Comparison of ENCODE assay signal across 27 cellular contexts in genomic region chr20:49260218-49260617, GRCh38. TPM values are rescaled to one million over a fixed set of nuclear protein-coding genes. Genes with fewer than 3 reads are reported as not detected.
DNase-seq lines count a peak whose midpoint lies in the region; ATAC-seq lines count a peak whose summit lies in the region.
"Had no signal": no experiment of that assay in that cellular context is flagged by ENCODE, and none has a peak within 500 bp of the region (broad histone marks: within the 10 kb centered on the region; RNA-seq: fewer than 3 reads in every experiment).

No MANE protein-coding gene starts in this region.

- H3K27ac Mint-ChIP-seq in activated CD4-positive, alpha-beta T cell treated with anti-CD3 and anti-CD28 coated beads, Interleukin-2, amount 10 ng/mL, durations not matched to agents 24 days and 14 days, result peak overlapping the region; percentile 60
- H3K27ac Mint-ChIP-seq in activated naive CD4-positive, alpha-beta T cell treated with anti-CD3 and anti-CD28 coated beads, Interleukin-2, amount 50 U/mL, for 72 hours, result peak overlapping the region; percentile 21 to 88
- H3K27ac Mint-ChIP-seq in activated T-helper 17 cell treated with anti-CD3 and anti-CD28 coated beads, Interleukin-2, amount 50 U/mL, for 72 hours, result peak overlapping the region; percentile 87
- H3K27ac Mint-ChIP-seq in central memory CD8-positive, alpha-beta T cell (ENCODE audit: low read depth), result peak overlapping the region; percentile 8
- H3K27ac Mint-ChIP-seq: CD14-positive monocyte had no signal

- DNase-seq in activated CD4-positive, alpha-beta T cell treated with anti-CD3 and anti-CD28 coated beads, Interleukin-2, amount 10 ng/mL, durations not matched to agents 24 days and 14 days, result no peak
- no peak for DNase-seq in activated CD4-positive, alpha-beta T cell treated with anti-CD3 and anti-CD28 coated beads, Interleukin-2, amount 50 U/mL, for 4 hours
- no peak for DNase-seq in activated naive CD4-positive, alpha-beta T cell treated with anti-CD3 and anti-CD28 coated beads, Interleukin-2, amount 50 U/mL, for 72 hours (ENCODE audit: low spot score in 2 of 2)
- DNase-seq in activated naive CD4-positive, alpha-beta T cell treated with Interleukin-2 at 50 U/mL for 16 hours, result no peak
- DNase-seq in central memory CD8-positive, alpha-beta T cell (ENCODE audit: low spot score in 2 of 2), result no peak
- no peak for DNase-seq in sciatic nerve (ENCODE audit: low spot score)
- no peak for DNase-seq in NCI-H2196 (lab: John Stamatoyannopoulos, UW; ENCODE audit: unreplicated experiment)
- DNase-seq: 8988T; ACHN; BE2C; DMS153; DND-41; IMR-90; KG1; MG63; NCI-H1105 treated with DMSO at 0.1 percent for 48 hours; NCI-H146; NCI-H1930; NCI-H2107; NCI-H446; NCI-H524 treated with DMSO at 0.1 percent for 48 hours; NCI-H82; NK-92 treated with Interleukin-12 subunit alpha and Interleukin-12 subunit beta, amount 100 ng/mL, for 24 hours; PC-9 had no signal

- intact Hi-C loops in activated CD4-positive, alpha-beta T cell treated with anti-CD3 and anti-CD28 coated beads, Interleukin-2, amount 10 ng/mL, durations not matched to agents 24 days and 14 days (cut with micrococcal nuclease), result no loop called here
- intact Hi-C loops in sciatic nerve (cut with DNase I), result no loop called here

- peaks cover 82% of the 10 kb centered on the region for H3K36me3 Mint-ChIP-seq in activated CD4-positive, alpha-beta T cell treated with anti-CD3 and anti-CD28 coated beads, Interleukin-2, amount 10 ng/mL, durations not matched to agents 24 days and 14 days (ENCODE audit: low read depth)
- H3K36me3 Mint-ChIP-seq in activated naive CD4-positive, alpha-beta T cell treated with anti-CD3 and anti-CD28 coated beads, Interleukin-2, amount 50 U/mL, for 72 hours, result peaks cover 26 to 61% of the 10 kb centered on the region in 2 donors
- H3K36me3 Mint-ChIP-seq in activated T-helper 17 cell treated with anti-CD3 and anti-CD28 coated beads, Interleukin-2, amount 50 U/mL, for 72 hours (ENCODE audit: low read depth), result peaks cover 100% of the 10 kb centered on the region
- H3K36me3 Mint-ChIP-seq in central memory CD8-positive, alpha-beta T cell (ENCODE audit: insufficient read depth), result peaks cover 95% of the 10 kb centered on the region

- peaks cover 12% of the 10 kb centered on the region for H3K4me1 Mint-ChIP-seq in activated CD4-positive, alpha-beta T cell treated with anti-CD3 and anti-CD28 coated beads, Interleukin-2, amount 10 ng/mL, durations not matched to agents 24 days and 14 days
- peaks cover 12% of the 10 kb centered on the region for H3K4me1 Mint-ChIP-seq in activated T-helper 17 cell treated with anti-CD3 and anti-CD28 coated beads, Interleukin-2, amount 50 U/mL, for 72 hours
- no peaks in the 10 kb centered on the region for H3K4me1 Mint-ChIP-seq in central memory CD8-positive, alpha-beta T cell
- H3K4me1 Mint-ChIP-seq: CD14-positive monocyte had no signal

- H3K4me3 Mint-ChIP-seq in activated CD4-positive, alpha-beta T cell treated with anti-CD3 and anti-CD28 coated beads, Interleukin-2, amount 10 ng/mL, durations not matched to agents 24 days and 14 days, result no peak overlapping the region
- peak overlapping the region; percentile 38 for H3K4me3 Mint-ChIP-seq in activated T-helper 17 cell treated with anti-CD3 and anti-CD28 coated beads, Interleukin-2, amount 50 U/mL, for 72 hours
- H3K4me3 Mint-ChIP-seq in central memory CD8-positive, alpha-beta T cell, result no peak overlapping the region
- H3K4me3 Mint-ChIP-seq: CD14-positive monocyte had no signal

- ATAC-seq in activated naive CD4-positive, alpha-beta T cell treated with anti-CD3 and anti-CD28 coated beads, Interleukin-2, amount 50 U/mL, for 72 hours, result no peak
- peak; percentile 7 for ATAC-seq in activated T-helper 17 cell treated with anti-CD3 and anti-CD28 coated beads, Interleukin-2, amount 50 U/mL, for 72 hours (replicated peaks)
- no peak for ATAC-seq in central memory CD8-positive, alpha-beta T cell (replicated peaks; ENCODE audit: extremely low read depth, poor library complexity, severe bottlenecking)
- no peak for ATAC-seq in sciatic nerve
- ATAC-seq: Right ventricle myocardium inferior had no signal

- no peaks in the 10 kb centered on the region for H3K27me3 Mint-ChIP-seq in activated CD4-positive, alpha-beta T cell treated with anti-CD3 and anti-CD28 coated beads, Interleukin-2, amount 10 ng/mL, durations not matched to agents 24 days and 14 days
- no peaks in the 10 kb centered on the region for H3K27me3 Mint-ChIP-seq in activated T-helper 17 cell treated with anti-CD3 and anti-CD28 coated beads, Interleukin-2, amount 50 U/mL, for 72 hours
- no peaks in the 10 kb centered on the region for H3K27me3 Mint-ChIP-seq in central memory CD8-positive, alpha-beta T cell

- no peaks in the 10 kb centered on the region for H3K9me3 Mint-ChIP-seq in activated CD4-positive, alpha-beta T cell treated with anti-CD3 and anti-CD28 coated beads, Interleukin-2, amount 10 ng/mL, durations not matched to agents 24 days and 14 days
- H3K9me3 Mint-ChIP-seq in activated naive CD4-positive, alpha-beta T cell treated with anti-CD3 and anti-CD28 coated beads, Interleukin-2, amount 50 U/mL, for 72 hours, result no peaks in the 10 kb centered on the region
- no peaks in the 10 kb centered on the region for H3K9me3 Mint-ChIP-seq in activated T-helper 17 cell treated with anti-CD3 and anti-CD28 coated beads, Interleukin-2, amount 50 U/mL, for 72 hours
- no peaks in the 10 kb centered on the region for H3K9me3 Mint-ChIP-seq in central memory CD8-positive, alpha-beta T cell

RNA-seq across cellular contexts. Expression of gene ZNFX1, which starts 17.6 kb away (rescaled TPM):
- total RNA-seq in activated CD4-positive, alpha-beta T cell treated with anti-CD3 and anti-CD28 coated beads, Interleukin-2, amount 10 ng/mL, durations not matched to agents 24 days and 14 days, result 61.2 and 61.5 TPM in 2 replicates
- total RNA-seq in activated naive CD4-positive, alpha-beta T cell treated with anti-CD3 and anti-CD28 coated beads, Interleukin-2, amount 50 U/mL, for 72 hours, result 10 to 100 TPM; 31.2 to 36.6 TPM
- total RNA-seq in activated T-helper 17 cell treated with anti-CD3 and anti-CD28 coated beads, Interleukin-2, amount 50 U/mL, for 72 hours, result 10 to 100 TPM; 32.8 to 54.9 TPM
- 40.7 TPM for total RNA-seq in sciatic nerve

RNA-seq across cellular contexts. Expression of gene DDX27, which starts 41.0 kb away (rescaled TPM):
- total RNA-seq in activated CD4-positive, alpha-beta T cell treated with anti-CD3 and anti-CD28 coated beads, Interleukin-2, amount 10 ng/mL, durations not matched to agents 24 days and 14 days, result 56.5 and 56.9 TPM in 2 replicates
- total RNA-seq in activated naive CD4-positive, alpha-beta T cell treated with anti-CD3 and anti-CD28 coated beads, Interleukin-2, amount 50 U/mL, for 72 hours, result 10 to 100 TPM; 42.1 to 51.9 TPM
- total RNA-seq in activated T-helper 17 cell treated with anti-CD3 and anti-CD28 coated beads, Interleukin-2, amount 50 U/mL, for 72 hours, result 10 to 100 TPM; 35.6 to 56.3 TPM
- total RNA-seq in sciatic nerve, result 31.2 TPM

Comparison
In these comparisons a context has a peak if more than half of its experiments do, and no peak if none do; other contexts are left out.
1. H3K27ac Mint-ChIP-seq: peak in every context shown above with its lines; median percentile 87 in activated T-helper 17 cell treated with anti-CD3 and anti-CD28 coated beads, Interleukin-2, amount 50 U/mL, for 72 hours; 60 in activated CD4-positive, alpha-beta T cell treated with anti-CD3 and anti-CD28 coated beads, Interleukin-2, amount 10 ng/mL, durations not matched to agents 24 days and 14 days; 54 in activated naive CD4-positive, alpha-beta T cell treated with anti-CD3 and anti-CD28 coated beads, Interleukin-2, amount 50 U/mL, for 72 hours; 8 in central memory CD8-positive, alpha-beta T cell.